ENCODE assay signal across 32 cellular contexts in genomic region chr16:67264866-67265265, GRCh38.
"Had no signal": no experiment of that assay in that cellular context is flagged by ENCODE, and none has a peak within 500 bp of the region (broad histone marks: within the 10 kb centered on the region; RNA-seq: fewer than 3 reads in every experiment).

No MANE protein-coding gene starts in this region.

- H3K4me1 Mint-ChIP-seq: memory B cell; stimulated activated memory B cell treated with anti-CD40 and anti-IgM and Interleukin-4, amounts not matched to agents 10 μg/mL and 1 μg/mL and 100 μg/mL, for 72 hours had no signal

- H3K4me2 ChIP-seq: hepatocyte, smooth muscle cell had no signal

- H3K27me3 ChIP-seq: colonic mucosa, heart left ventricle, hepatocyte, ovary, right lobe of liver, testis had no signal

- H3K36me3 Mint-ChIP-seq: memory B cell; naive thymus-derived CD8-positive, alpha-beta T cell; stimulated activated memory B cell treated with anti-CD40 and anti-IgM and Interleukin-4, amounts not matched to agents 10 μg/mL and 1 μg/mL and 100 μg/mL, for 72 hours; type B pancreatic cell had no signal

- H3K9me3 ChIP-seq: colonic mucosa, gastroesophageal sphincter, heart left ventricle, ovary, right lobe of liver, testis, tibial artery had no signal

- DNase-seq: central memory CD4-positive, alpha-beta T cell; colonic mucosa; effector CD8-positive, alpha-beta T cell; endodermal cell; foreskin fibroblast; kidney glomerular epithelial cell; left ventricle myocardium superior; midbrain; naive thymus-derived CD8-positive, alpha-beta T cell; nephron progenitor cell; occipital lobe; retina; right lobe of liver; stimulated activated CD4-positive, alpha-beta T cell treated with anti-CD3 and anti-CD28 coated beads, Interleukin-2, amount 100 ng/mL, for 24 hours; stimulated activated CD4-positive, alpha-beta T cell treated with anti-CD3 and anti-CD28 coated beads, Interleukin-4, amount 100 ng/mL, for 24 hours; stimulated activated naive CD8-positive, alpha-beta T cell treated with anti-CD3 and anti-CD28 coated beads, Interleukin-15, Interleukin-2, amounts not matched to agents 100 U/mL and 50 U/mL, for 24 hours; substantia nigra; testis had no signal

- H3K9me3 Mint-ChIP-seq: dendritic cell treated with granulocyte-macrophage colony-stimulating factor and Interleukin-4, amounts not matched to agents 40 ng/mL and 50 ng/mL, for 4 days; endodermal cell; memory B cell; naive thymus-derived CD8-positive, alpha-beta T cell; nephron progenitor cell; stimulated activated memory B cell treated with anti-CD40 and anti-IgM and Interleukin-4, amounts not matched to agents 10 μg/mL and 1 μg/mL and 100 μg/mL, for 72 hours; type B pancreatic cell had no signal

- ATAC-seq: esophagus mucosa; gastroesophageal sphincter; heart left ventricle; left colon; left ventricle myocardium superior; naive thymus-derived CD8-positive, alpha-beta T cell; right lobe of liver; stimulated activated memory B cell treated with anti-CD40 and anti-IgM and Interleukin-4, amounts not matched to agents 10 μg/mL and 1 μg/mL and 100 μg/mL, for 72 hours had no signal

- H3K36me3 ChIP-seq: colonic mucosa, gastroesophageal sphincter, heart left ventricle, ovary, right lobe of liver, tibial artery had no signal

- H3K4me3 Mint-ChIP-seq: dendritic cell treated with granulocyte-macrophage colony-stimulating factor and Interleukin-4, amounts not matched to agents 40 ng/mL and 50 ng/mL, for 4 days; endodermal cell; memory B cell; naive thymus-derived CD8-positive, alpha-beta T cell; nephron progenitor cell; stimulated activated memory B cell treated with anti-CD40 and anti-IgM and Interleukin-4, amounts not matched to agents 10 μg/mL and 1 μg/mL and 100 μg/mL, for 72 hours; type B pancreatic cell had no signal

- H3K79me2 ChIP-seq: hepatocyte had no signal

- H3K27ac ChIP-seq: colonic mucosa, epithelial cell of prostate, gastroesophageal sphincter, heart left ventricle, hepatocyte, ovary, right lobe of liver, testis, tibial artery had no signal

- H3K4me3 ChIP-seq: colonic mucosa, gastroesophageal sphincter, heart left ventricle, hepatocyte, lung, ovary, right lobe of liver, smooth muscle cell, testis, tibial artery had no signal

- H3K4me1 ChIP-seq: colonic mucosa, gastroesophageal sphincter, right lobe of liver, testis, tibial artery had no signal

- H3K27ac Mint-ChIP-seq: dendritic cell treated with granulocyte-macrophage colony-stimulating factor and Interleukin-4, amounts not matched to agents 40 ng/mL and 50 ng/mL, for 4 days; endodermal cell; memory B cell; naive thymus-derived CD8-positive, alpha-beta T cell; nephron progenitor cell; stimulated activated memory B cell treated with anti-CD40 and anti-IgM and Interleukin-4, amounts not matched to agents 10 μg/mL and 1 μg/mL and 100 μg/mL, for 72 hours; type B pancreatic cell had no signal
